In genomic region chr20:45850238-45850637, GRCh38 we compare ENCODE assay signal across 32 cellular contexts. TPM values are rescaled to one million over a fixed set of nuclear protein-coding genes. Genes with fewer than 3 reads are reported as not detected.
"Had no signal": no experiment of that assay in that cellular context is flagged by ENCODE, and none has a peak within 500 bp of the region (broad histone marks: within the 10 kb centered on the region; RNA-seq: fewer than 3 reads in every experiment).

No MANE protein-coding gene starts in this region.

- DNase-seq: dermis blood vessel endothelial cell; effector memory CD4-positive, alpha-beta T cell; esophagus squamous epithelium; foreskin melanocyte; glutamatergic neuron; heart right ventricle; hippocampal formation; left cardiac atrium; left lung; mesenchymal stem cell; mucosa of descending colon; naive B cell; pancreas; retina; stimulated activated CD4-positive, alpha-beta T cell treated with anti-CD3 and anti-CD28 coated beads, Interleukin-12 subunit alpha, Interleukin-12 subunit beta, amount 100 ng/mL, for 4 hours; stimulated activated CD4-positive, alpha-beta T cell treated with anti-CD3 and anti-CD28 coated beads, Interleukin-1b, Interleukin-23, amount 100 ng/mL, for 48 hours; stimulated activated CD4-positive, alpha-beta T cell treated with anti-CD3 and anti-CD28 coated beads, Interleukin-4, amount 100 ng/mL, for 1 hour; stimulated activated CD8-positive, alpha-beta memory T cell treated with anti-CD3 and anti-CD28 coated beads, Interleukin-4, amount 100 ng/mL, for 48 hours; stimulated activated naive CD4-positive, alpha-beta T cell treated with Interleukin-2 at 50 U/mL for 16 hours; stomach; thyroid gland; trophoblast cell had no signal

- H3K9me3 ChIP-seq: esophagus squamous epithelium, heart right ventricle, left lung, mucosa of descending colon, neutrophil, pancreas, stomach, thyroid gland, vagina had no signal

- ATAC-seq: left lung; mucosa of descending colon; natural killer cell treated with Interleukin-12 subunit alpha and Interleukin-12 subunit beta and Interleukin-15 and Interleukin-18, amount 100 ng/mL, for 72 hours; pancreas; sciatic nerve had no signal

- H3K36me3 Mint-ChIP-seq: natural killer cell treated with Interleukin-12 subunit alpha and Interleukin-12 subunit beta and Interleukin-15 and Interleukin-18, amount 100 ng/mL, for 72 hours had no signal

- H3K4me3 ChIP-seq: esophagus squamous epithelium, heart right ventricle, left lung, mucosa of descending colon, pancreas, smooth muscle cell, stomach, thyroid gland, vagina had no signal

- H3K4me3 Mint-ChIP-seq: mesothelial cell of epicardium; natural killer cell treated with Interleukin-12 subunit alpha and Interleukin-12 subunit beta and Interleukin-15 and Interleukin-18, amount 100 ng/mL, for 72 hours; neural crest cell had no signal

- H3K27me3 ChIP-seq: esophagus squamous epithelium, heart right ventricle, left lung, neutrophil, pancreas, stomach, thyroid gland, vagina had no signal

- H3K27ac ChIP-seq: left lung, neutrophil, pancreas, thyroid gland, vagina had no signal

- H3K9me3 Mint-ChIP-seq: mesothelial cell of epicardium; naive B cell; natural killer cell treated with Interleukin-12 subunit alpha and Interleukin-12 subunit beta and Interleukin-15 and Interleukin-18, amount 100 ng/mL, for 72 hours; neural crest cell had no signal

- H3K27me3 Mint-ChIP-seq: naive B cell; natural killer cell treated with Interleukin-12 subunit alpha and Interleukin-12 subunit beta and Interleukin-15 and Interleukin-18, amount 100 ng/mL, for 72 hours had no signal

- H3K27ac Mint-ChIP-seq: mesothelial cell of epicardium; naive B cell; natural killer cell treated with Interleukin-12 subunit alpha and Interleukin-12 subunit beta and Interleukin-15 and Interleukin-18, amount 100 ng/mL, for 72 hours had no signal

- H3K4me1 Mint-ChIP-seq: mesothelial cell of epicardium, neural crest cell had no signal

RNA-seq across cellular contexts. Expression of gene TNNC2, which starts 23.1 kb away (rescaled TPM):
- total RNA-seq: dermis blood vessel endothelial cell; kidney epithelial cell; lung microvascular endothelial cell; natural killer cell treated with Interleukin-12 subunit alpha and Interleukin-12 subunit beta and Interleukin-15 and Interleukin-18, amount 100 ng/mL, for 72 hours; neural crest cell; pancreas; pulmonary artery endothelial cell; vagina had no signal
